In the genomic region with DNA sequence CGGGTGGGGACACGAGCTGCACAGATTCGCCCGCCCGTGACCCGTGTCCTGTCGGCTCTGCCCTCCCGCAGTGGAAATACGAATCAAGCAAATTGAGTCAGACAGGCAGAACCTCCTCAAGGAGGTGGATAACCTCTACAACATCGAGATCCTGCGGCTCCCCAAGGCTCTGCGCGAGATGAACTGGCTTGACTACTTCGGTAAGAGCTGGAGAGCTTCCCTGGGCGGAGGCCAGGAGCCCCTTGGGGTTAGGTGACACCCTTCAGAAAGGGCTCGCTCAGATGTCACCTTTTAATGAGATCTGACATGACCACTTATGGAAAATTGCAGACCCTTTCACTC, we compare ENCODE assay signal across 8 cellular contexts. TPM values are rescaled to one million over a fixed set of nuclear protein-coding genes. Genes with fewer than 3 reads are reported as not detected.
DNase-seq lines count a peak whose midpoint lies in the region; ATAC-seq and TF ChIP-seq lines count a peak whose summit lies in the region.

No MANE protein-coding gene starts in this region.

- H3K4me1 ChIP-seq in endocrine pancreas (ENCODE audit: control insufficient read depth, insufficient read depth, low read length) (peaks cover 8% of the 10 kb centered on the region), osteoblast (ENCODE audit: insufficient read depth, low read length) (peaks cover 17% of the 10 kb centered on the region)

- H3K79me2 ChIP-seq in osteoblast (ENCODE audit: insufficient read depth, low read length), result peaks cover 73% of the 10 kb centered on the region

- no peak for ATAC-seq in GM18873 (IDR thresholded peaks at IDR 0.05; ENCODE audit: low FRiP score, unreplicated experiment)
- no peak for ATAC-seq in HG03442 (IDR thresholded peaks at IDR 0.05; ENCODE audit: unreplicated experiment)

- H3K9me3 Mint-ChIP-seq in Calu3 (ENCODE audit: low read depth, unreplicated experiment), result no peaks in the 10 kb centered on the region

- peak overlapping the region; percentile 77 for H3K27ac Mint-ChIP-seq in Calu3 (ENCODE audit: unreplicated experiment)

- H3K27me3 Mint-ChIP-seq in Calu3 (ENCODE audit: unreplicated experiment), result no peaks in the 10 kb centered on the region

- peak overlapping the region; percentile 95 for H3K4me3 Mint-ChIP-seq in Calu3 (ENCODE audit: low read depth, unreplicated experiment)

- H4K20me1 ChIP-seq in osteoblast (ENCODE audit: insufficient read depth, low read length), result peaks cover 3% of the 10 kb centered on the region

- no peaks in the 10 kb centered on the region for H3K36me3 ChIP-seq in endocrine pancreas (ENCODE audit: control insufficient read depth, insufficient read depth, low read length)
- H3K36me3 ChIP-seq in osteoblast (ENCODE audit: insufficient read depth, low read length), result peaks cover 24% of the 10 kb centered on the region

- CTCF ChIA-PET in Calu3 (lab: Charles Lee), result interaction anchor here (0.5 to 1.7 kb wide), 3 partner anchors 73 to 190 kb away, joined by 3 to 15 read pairs (median 3); partner anchors contain the start of gene EPHA10

- no TSS peak for BruUV-seq in Calu3 (replicated peaks; lab: Mats Ljungman, UMichigan)

- DNase-seq in Calu3 (no peak), NCI-H1105 treated with DMSO at 0.1 percent for 48 hours (lab: John Stamatoyannopoulos, UW) (peak; percentile 12), osteoblast (ENCODE audit: insufficient read length, low spot score, missing footprints) (no peak), foreskin melanocyte (no peak)
- no peak for DNase-seq in effector CD8-positive, alpha-beta T cell (lab: John Stamatoyannopoulos, UW)

- TF ChIP-seq CTCF in Calu3 (IDR thresholded peaks at IDR 0.05; ENCODE audit: unreplicated experiment) (no peak), osteoblast (IDR thresholded peaks at IDR 0.05; ENCODE audit: extremely low read depth, low read depth, low read length) (no peak)

- H3K9me3 ChIP-seq in endocrine pancreas (ENCODE audit: control insufficient read depth, low read length), result no peaks in the 10 kb centered on the region
- H3K9me3 ChIP-seq in osteoblast (ENCODE audit: low read depth, low read length), result no peaks in the 10 kb centered on the region

- peaks cover 26% of the 10 kb centered on the region for H3K4me1 Mint-ChIP-seq in Calu3 (ENCODE audit: low read depth, unreplicated experiment)

- H3K4me3 ChIP-seq in endocrine pancreas (ENCODE audit: control insufficient read depth, insufficient read depth, low read length), result no peak overlapping the region
- H3K4me3 ChIP-seq in osteoblast (ENCODE audit: insufficient read depth, low read length), result peak overlapping the region; percentile 99

- H2AFZ ChIP-seq in osteoblast (ENCODE audit: low read length), result peak overlapping the region; percentile 100

- H3K27ac ChIP-seq in osteoblast (ENCODE audit: low read depth, low read length), result peak overlapping the region; percentile 42

- H3K27me3 ChIP-seq in endocrine pancreas (ENCODE audit: control insufficient read depth, insufficient read depth, low read length) (no peaks in the 10 kb centered on the region), osteoblast (ENCODE audit: insufficient read depth, low read length) (no peaks in the 10 kb centered on the region)

- peak overlapping the region; percentile 98 for H3K4me2 ChIP-seq in osteoblast (ENCODE audit: insufficient read depth, low read length)

- intact Hi-C loops in Calu3 (cut with micrococcal nuclease; ENCODE audit: unreplicated experiment), result loop anchor here (5.0 to 10.0 kb wide), 2 partner anchors 64 to 112 kb away; partner anchors contain the start of genes C1orf122 and YRDC

- peaks cover 51% of the 10 kb centered on the region for H3K36me3 Mint-ChIP-seq in Calu3 (ENCODE audit: insufficient read depth, unreplicated experiment)

- peak overlapping the region; percentile 16 for H3K9ac ChIP-seq in endocrine pancreas (ENCODE audit: control insufficient read depth, insufficient read depth, low read length)

RNA-seq across cellular contexts. Expression of gene CDCA8, which starts 0.5 kb away (rescaled TPM):
- total RNA-seq in Calu3 (2022) (33.2 and 34.5 TPM in 2 replicates), osteoblast (1.5 and 1.8 TPM in 2 replicates)

RNA-seq across cellular contexts. Expression of gene RSPO1, which starts 58.1 kb away (rescaled TPM):
- not detected in 2 replicates for total RNA-seq in Calu3 (2022)
- 0.36 TPM in 1 of 2 replicates, not detected in the other for total RNA-seq in osteoblast

Comparison
In these comparisons a context has a peak if more than half of its experiments do, and no peak if none do; other contexts are left out.
1. RNA of gene CDCA8, which starts 0.5 kb away (total RNA-seq): 33.2 to 34.5 TPM in Calu3; 1.5 to 1.8 TPM in osteoblast; every median in the first group is over 10 times any median in the second.